In the genomic region with DNA sequence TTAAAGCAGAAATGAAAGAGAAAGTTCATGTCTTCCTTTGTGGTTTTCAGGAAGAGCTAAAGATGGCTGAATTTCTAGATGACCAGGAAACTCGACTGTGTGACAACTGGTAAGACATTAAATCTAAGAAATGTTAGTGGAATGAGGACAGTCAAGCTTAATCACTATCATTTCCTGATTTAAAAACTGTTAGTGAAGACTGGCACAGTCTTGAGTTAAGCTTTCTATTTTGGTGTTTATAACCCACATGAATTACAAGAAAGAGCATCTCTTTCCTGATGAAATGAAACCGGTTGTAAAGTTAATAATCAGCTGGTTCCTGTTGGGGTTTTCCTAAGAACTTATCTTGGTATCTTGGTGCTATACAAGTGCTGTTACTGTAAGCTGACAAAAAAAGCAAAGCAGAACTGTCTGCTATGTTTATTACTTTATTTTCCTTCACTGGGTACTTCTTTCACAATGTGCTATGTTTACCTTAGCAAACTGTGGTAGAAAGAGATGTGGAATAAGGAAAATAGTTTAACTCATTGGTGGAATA, we compare ENCODE assay signal across 1 cellular context.
TF ChIP-seq lines count a peak whose summit lies in the region.

No MANE protein-coding gene starts in this region.

TF ChIP-seq in GM23338, 12 proteins besides CTCF, POLR2A, EP300 and RAD21:
- TF ChIP-seq, protein P1, sequence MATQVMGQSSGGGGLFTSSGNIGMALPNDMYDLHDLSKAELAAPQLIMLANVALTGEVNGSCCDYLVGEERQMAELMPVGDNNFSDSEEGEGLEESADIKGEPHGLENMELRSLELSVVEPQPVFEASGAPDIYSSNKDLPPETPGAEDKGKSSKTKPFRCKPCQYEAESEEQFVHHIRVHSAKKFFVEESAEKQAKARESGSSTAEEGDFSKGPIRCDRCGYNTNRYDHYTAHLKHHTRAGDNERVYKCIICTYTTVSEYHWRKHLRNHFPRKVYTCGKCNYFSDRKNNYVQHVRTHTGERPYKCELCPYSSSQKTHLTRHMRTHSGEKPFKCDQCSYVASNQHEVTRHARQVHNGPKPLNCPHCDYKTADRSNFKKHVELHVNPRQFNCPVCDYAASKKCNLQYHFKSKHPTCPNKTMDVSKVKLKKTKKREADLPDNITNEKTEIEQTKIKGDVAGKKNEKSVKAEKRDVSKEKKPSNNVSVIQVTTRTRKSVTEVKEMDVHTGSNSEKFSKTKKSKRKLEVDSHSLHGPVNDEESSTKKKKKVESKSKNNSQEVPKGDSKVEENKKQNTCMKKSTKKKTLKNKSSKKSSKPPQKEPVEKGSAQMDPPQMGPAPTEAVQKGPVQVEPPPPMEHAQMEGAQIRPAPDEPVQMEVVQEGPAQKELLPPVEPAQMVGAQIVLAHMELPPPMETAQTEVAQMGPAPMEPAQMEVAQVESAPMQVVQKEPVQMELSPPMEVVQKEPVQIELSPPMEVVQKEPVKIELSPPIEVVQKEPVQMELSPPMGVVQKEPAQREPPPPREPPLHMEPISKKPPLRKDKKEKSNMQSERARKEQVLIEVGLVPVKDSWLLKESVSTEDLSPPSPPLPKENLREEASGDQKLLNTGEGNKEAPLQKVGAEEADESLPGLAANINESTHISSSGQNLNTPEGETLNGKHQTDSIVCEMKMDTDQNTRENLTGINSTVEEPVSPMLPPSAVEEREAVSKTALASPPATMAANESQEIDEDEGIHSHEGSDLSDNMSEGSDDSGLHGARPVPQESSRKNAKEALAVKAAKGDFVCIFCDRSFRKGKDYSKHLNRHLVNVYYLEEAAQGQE (IDR thresholded peaks at IDR 0.05; ENCODE audit: unreplicated experiment) = no peak
- TF ChIP-seq POLR2AphosphoS5 (IDR thresholded peaks at IDR 0.05; ENCODE audit: low read depth) = no peak
- no peak for TF ChIP-seq EZH2phosphoT487 (IDR thresholded peaks at IDR 0.05; ENCODE audit: unreplicated experiment)
- TF ChIP-seq, protein P2, sequence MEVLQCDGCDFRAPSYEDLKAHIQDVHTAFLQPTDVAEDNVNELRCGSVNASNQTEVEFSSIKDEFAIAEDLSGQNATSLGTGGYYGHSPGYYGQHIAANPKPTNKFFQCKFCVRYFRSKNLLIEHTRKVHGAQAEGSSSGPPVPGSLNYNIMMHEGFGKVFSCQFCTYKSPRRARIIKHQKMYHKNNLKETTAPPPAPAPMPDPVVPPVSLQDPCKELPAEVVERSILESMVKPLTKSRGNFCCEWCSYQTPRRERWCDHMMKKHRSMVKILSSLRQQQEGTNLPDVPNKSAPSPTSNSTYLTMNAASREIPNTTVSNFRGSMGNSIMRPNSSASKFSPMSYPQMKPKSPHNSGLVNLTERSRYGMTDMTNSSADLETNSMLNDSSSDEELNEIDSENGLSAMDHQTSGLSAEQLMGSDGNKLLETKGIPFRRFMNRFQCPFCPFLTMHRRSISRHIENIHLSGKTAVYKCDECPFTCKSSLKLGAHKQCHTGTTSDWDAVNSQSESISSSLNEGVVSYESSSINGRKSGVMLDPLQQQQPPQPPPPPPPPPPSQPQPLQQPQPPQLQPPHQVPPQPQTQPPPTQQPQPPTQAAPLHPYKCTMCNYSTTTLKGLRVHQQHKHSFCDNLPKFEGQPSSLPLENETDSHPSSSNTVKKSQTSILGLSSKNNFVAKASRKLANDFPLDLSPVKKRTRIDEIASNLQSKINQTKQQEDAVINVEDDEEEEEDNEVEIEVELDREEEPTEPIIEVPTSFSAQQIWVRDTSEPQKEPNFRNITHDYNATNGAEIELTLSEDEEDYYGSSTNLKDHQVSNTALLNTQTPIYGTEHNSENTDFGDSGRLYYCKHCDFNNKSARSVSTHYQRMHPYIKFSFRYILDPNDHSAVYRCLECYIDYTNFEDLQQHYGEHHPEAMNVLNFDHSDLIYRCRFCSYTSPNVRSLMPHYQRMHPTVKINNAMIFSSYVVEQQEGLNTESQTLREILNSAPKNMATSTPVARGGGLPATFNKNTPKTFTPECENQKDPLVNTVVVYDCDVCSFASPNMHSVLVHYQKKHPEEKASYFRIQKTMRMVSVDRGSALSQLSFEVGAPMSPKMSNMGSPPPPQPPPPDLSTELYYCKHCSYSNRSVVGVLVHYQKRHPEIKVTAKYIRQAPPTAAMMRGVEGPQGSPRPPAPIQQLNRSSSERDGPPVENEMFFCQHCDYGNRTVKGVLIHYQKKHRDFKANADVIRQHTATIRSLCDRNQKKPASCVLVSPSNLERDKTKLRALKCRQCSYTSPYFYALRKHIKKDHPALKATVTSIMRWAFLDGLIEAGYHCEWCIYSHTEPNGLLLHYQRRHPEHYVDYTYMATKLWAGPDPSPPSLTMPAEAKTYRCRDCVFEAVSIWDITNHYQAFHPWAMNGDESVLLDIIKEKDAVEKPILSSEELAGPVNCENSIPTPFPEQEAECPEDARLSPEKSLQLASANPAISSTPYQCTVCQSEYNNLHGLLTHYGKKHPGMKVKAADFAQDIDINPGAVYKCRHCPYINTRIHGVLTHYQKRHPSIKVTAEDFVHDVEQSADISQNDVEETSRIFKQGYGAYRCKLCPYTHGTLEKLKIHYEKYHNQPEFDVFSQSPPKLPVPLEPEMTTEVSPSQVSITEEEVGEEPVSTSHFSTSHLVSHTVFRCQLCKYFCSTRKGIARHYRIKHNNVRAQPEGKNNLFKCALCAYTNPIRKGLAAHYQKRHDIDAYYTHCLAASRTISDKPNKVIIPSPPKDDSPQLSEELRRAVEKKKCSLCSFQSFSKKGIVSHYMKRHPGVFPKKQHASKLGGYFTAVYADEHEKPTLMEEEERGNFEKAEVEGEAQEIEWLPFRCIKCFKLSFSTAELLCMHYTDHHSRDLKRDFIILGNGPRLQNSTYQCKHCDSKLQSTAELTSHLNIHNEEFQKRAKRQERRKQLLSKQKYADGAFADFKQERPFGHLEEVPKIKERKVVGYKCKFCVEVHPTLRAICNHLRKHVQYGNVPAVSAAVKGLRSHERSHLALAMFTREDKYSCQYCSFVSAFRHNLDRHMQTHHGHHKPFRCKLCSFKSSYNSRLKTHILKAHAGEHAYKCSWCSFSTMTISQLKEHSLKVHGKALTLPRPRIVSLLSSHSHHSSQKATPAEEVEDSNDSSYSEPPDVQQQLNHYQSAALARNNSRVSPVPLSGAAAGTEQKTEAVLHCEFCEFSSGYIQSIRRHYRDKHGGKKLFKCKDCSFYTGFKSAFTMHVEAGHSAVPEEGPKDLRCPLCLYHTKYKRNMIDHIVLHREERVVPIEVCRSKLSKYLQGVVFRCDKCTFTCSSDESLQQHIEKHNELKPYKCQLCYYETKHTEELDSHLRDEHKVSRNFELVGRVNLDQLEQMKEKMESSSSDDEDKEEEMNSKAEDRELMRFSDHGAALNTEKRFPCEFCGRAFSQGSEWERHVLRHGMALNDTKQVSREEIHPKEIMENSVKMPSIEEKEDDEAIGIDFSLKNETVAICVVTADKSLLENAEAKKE (CRISPR knock-in tag; IDR thresholded peaks at IDR 0.05) = no peak
- TF ChIP-seq NANOG (IDR thresholded peaks at IDR 0.05; ENCODE audit: borderline replicate concordance) = no peak
- no peak for TF ChIP-seq JUNB (IDR thresholded peaks at IDR 0.05; ENCODE audit: unreplicated experiment)
- no peak for TF ChIP-seq EZH2 (IDR thresholded peaks at IDR 0.05; ENCODE audit: low read depth, unreplicated experiment)
- TF ChIP-seq ZNF114 (CRISPR knock-in tag; IDR thresholded peaks at IDR 0.05) = no peak
- no peak for TF ChIP-seq CREB1 (CRISPR knock-in tag; IDR thresholded peaks at IDR 0.05; ENCODE audit: low read depth)
- TF ChIP-seq STAT1 (IDR thresholded peaks at IDR 0.05; ENCODE audit: unreplicated experiment) = no peak
- TF ChIP-seq ZNF331 (CRISPR knock-in tag; IDR thresholded peaks at IDR 0.05; ENCODE audit: low read depth) = no peak
- TF ChIP-seq, protein P3, sequence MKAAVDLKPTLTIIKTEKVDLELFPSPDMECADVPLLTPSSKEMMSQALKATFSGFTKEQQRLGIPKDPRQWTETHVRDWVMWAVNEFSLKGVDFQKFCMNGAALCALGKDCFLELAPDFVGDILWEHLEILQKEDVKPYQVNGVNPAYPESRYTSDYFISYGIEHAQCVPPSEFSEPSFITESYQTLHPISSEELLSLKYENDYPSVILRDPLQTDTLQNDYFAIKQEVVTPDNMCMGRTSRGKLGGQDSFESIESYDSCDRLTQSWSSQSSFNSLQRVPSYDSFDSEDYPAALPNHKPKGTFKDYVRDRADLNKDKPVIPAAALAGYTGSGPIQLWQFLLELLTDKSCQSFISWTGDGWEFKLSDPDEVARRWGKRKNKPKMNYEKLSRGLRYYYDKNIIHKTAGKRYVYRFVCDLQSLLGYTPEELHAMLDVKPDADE (IDR thresholded peaks at IDR 0.05) = no peak
